Comparison of ENCODE assay signal across 8 cellular contexts in the genomic region with DNA sequence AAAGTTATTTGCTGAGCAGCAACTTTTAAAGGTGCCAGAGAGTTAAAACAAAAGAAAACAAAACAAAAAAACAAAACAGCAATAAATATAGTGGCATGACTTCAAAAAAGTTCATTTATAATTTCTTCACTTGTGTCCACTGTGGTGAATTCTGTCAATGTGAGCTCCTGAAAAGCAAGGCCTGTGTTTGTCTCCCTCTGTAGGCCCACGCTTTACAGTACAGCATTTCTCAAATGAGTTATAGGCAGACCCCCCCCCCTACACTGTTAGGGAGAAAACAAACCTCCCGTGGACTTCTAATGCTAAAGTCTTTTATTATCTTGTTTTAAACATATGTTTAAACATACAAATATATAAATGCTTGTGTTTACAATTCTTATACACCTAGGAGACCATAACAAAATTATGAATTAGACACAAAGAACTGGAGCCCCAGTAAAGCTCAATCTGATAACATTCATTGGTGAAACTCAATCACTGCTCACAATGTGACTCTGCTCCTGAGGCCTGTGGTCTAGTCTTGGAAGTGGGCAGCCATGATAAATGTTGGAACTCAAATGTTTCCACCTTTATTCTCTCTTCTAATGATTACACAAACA. TPM values are rescaled to one million over a fixed set of nuclear protein-coding genes. Genes with fewer than 3 reads are reported as not detected.
DNase-seq lines count a peak whose midpoint lies in the region; ATAC-seq and TF ChIP-seq lines count a peak whose summit lies in the region.

No MANE protein-coding gene starts in this region.

- ATAC-seq in GM21786 (IDR thresholded peaks at IDR 0.05; ENCODE audit: unreplicated experiment) (no peak), GM18511 (IDR thresholded peaks at IDR 0.05; ENCODE audit: unreplicated experiment) (no peak)

- H3K4me3 ChIP-seq in BE2C (ENCODE audit: low read depth, low read length), result no peak overlapping the region

- no peaks in the 10 kb centered on the region for H3K9me3 ChIP-seq in BE2C

- no peaks in the 10 kb centered on the region for H3K36me3 ChIP-seq in BE2C

- peak; percentile 81 for TF ChIP-seq CTCF in BE2C (IDR thresholded peaks at IDR 0.05; ENCODE audit: low read depth, low read length)

- H3K27me3 ChIP-seq in BE2C, result no peaks in the 10 kb centered on the region

- H3K4me1 ChIP-seq in BE2C, result no peaks in the 10 kb centered on the region

- DNase-seq in BE2C (peak; percentile 46), HPDE6-E6E7 (ENCODE audit: extremely low spot score) (peak; percentile 58), SKM-1 treated with dmso at 0.1 percent for 144 hours (lab: John Stamatoyannopoulos, UW; ENCODE audit: unreplicated experiment) (peak; percentile 8), germinal center (ENCODE audit: low spot score) (peak; percentile 38), renal cortical epithelial cell (ENCODE audit: low read depth) (peak; percentile 50), ecto neural progenitor cell (ENCODE audit: low spot score) (no peak)

RNA-seq across cellular contexts. Expression of a gene that starts 47.0 kb away (rescaled TPM):
- polyA plus RNA-seq in BE2C (2012; ENCODE audit: insufficient read depth, insufficient read length, low read depth), result 24.6 TPM
- total RNA-seq in renal cortical epithelial cell, result 121 and 130 TPM in 2 replicates
